Comparison of ENCODE assay signal across 35 cellular contexts in genomic region chr12:60185060-60185459, GRCh38.
"Had no signal": no experiment of that assay in that cellular context is flagged by ENCODE, and none has a peak within 500 bp of the region (broad histone marks: within the 10 kb centered on the region; RNA-seq: fewer than 3 reads in every experiment).

No MANE protein-coding gene starts in this region.

- DNase-seq: Karpas-422, Kasumi-1, KG1, MG63, MM.1S, MV-4-11, NCI-H1048, NCI-H1092, NCI-H1092 treated with DMSO at 0.1 percent for 48 hours, NCI-H1105, NCI-H1105 treated with DMSO at 0.1 percent for 48 hours, NCI-H1417, NCI-H1417 treated with DMSO at 0.1 percent for 48 hours, NCI-H1436, NCI-H1436 treated with DMSO at 0.1 percent for 48 hours, NCI-H146, NCI-H1694, NCI-H1694 treated with DMSO at 0.1 percent for 48 hours, NCI-H187, NCI-H187 treated with DMSO at 0.1 percent for 48 hours, NCI-H1930, NCI-H2029, NCI-H2029 treated with DMSO at 0.1 percent for 48 hours, NCI-H2081, NCI-H2081 treated with DMSO at 0.1 percent for 48 hours, NCI-H2107, NCI-H2171, NCI-H2171 treated with DMSO at 0.1 percent for 48 hours, NCI-H2227 treated with DMSO at 0.1 percent for 48 hours, NCI-H226, NCI-H345, NCI-H446, NCI-H446 treated with DMSO at 0.1 percent for 48 hours, NCI-H510A had no signal

- H3K27ac ChIP-seq: KMS-11 had no signal

- H3K27me3 ChIP-seq: MG63 had no signal

- H3K4me2 ChIP-seq: KMS-11 had no signal

- H3K4me3 ChIP-seq: MG63 had no signal

- H3K36me3 ChIP-seq: MG63 had no signal

- H3K9me3 ChIP-seq: MG63 had no signal

- H3K9ac ChIP-seq: KMS-11 had no signal
